Comparison of ENCODE assay signal across 24 cellular contexts in genomic region chr7:124029789-124030188, GRCh38. TPM values are rescaled to one million over a fixed set of nuclear protein-coding genes. Genes with fewer than 3 reads are reported as not detected.
DNase-seq lines count a peak whose midpoint lies in the region; ATAC-seq, FAIRE-seq and TF ChIP-seq lines count a peak whose summit lies in the region.
"Had no signal": no experiment of that assay in that cellular context is flagged by ENCODE, and none has a peak within 500 bp of the region (broad histone marks: within the 10 kb centered on the region; RNA-seq: fewer than 3 reads in every experiment).

No MANE protein-coding gene starts in this region.

- no peaks in the 10 kb centered on the region for H3K4me1 ChIP-seq in HepG2 (ENCODE audit: insufficient read depth, low read length)
- H3K4me1 ChIP-seq in right lobe of liver: peaks cover 0 to 14% (median 5%) of the 10 kb centered on the region in 4 donors
- H3K4me1 ChIP-seq in left lung: peaks cover 6 to 12% of the 10 kb centered on the region in 2 donors
- H3K4me1 ChIP-seq: HAP-1 had no signal

- H3K27ac ChIP-seq in HepG2 (ENCODE audit: extremely low read length, insufficient read depth, low read length) (no peak overlapping the region), right lobe of liver (no peak overlapping the region), cingulate gyrus (ENCODE audit: low read depth, low read length) (peak overlapping the region; percentile 29), left lung (no peak overlapping the region)

- no peak for TF ChIP-seq POLR2A in HepG2 (IDR thresholded peaks at IDR 0.05; ENCODE audit: insufficient read depth in 1 of 2, low read depth in 2 of 2, low read length in 2 of 2)
- TF ChIP-seq POLR2A in right lobe of liver (IDR thresholded peaks at IDR 0.05): no peak

- TF ChIP-seq CTCF in HepG2 (CRISPR knock-in tag; IDR thresholded peaks at IDR 0.05): no peak
- TF ChIP-seq CTCF in right lobe of liver (IDR thresholded peaks at IDR 0.05): no peak
- no peak for TF ChIP-seq CTCF in left lung (IDR thresholded peaks at IDR 0.05)

- no peak overlapping the region for H3K27ac Mint-ChIP-seq in activated T-helper 17 cell treated with anti-CD3 and anti-CD28 coated beads, Interleukin-2, amount 50 U/mL, for 72 hours
- H3K27ac Mint-ChIP-seq: CD8-positive, alpha-beta T cell had no signal

- intact Hi-C loops in HepG2 (cut with micrococcal nuclease; ENCODE audit: unreplicated experiment): no loop called here
- intact Hi-C loops in right lobe of liver (cut with DNase I): no loop called here
- intact Hi-C loops in left lung (cut with DNase I): no loop called here

- no peak for TF ChIP-seq RAD21 in HepG2 (CRISPR knock-in tag; IDR thresholded peaks at IDR 0.05)

- BruUV-seq in HepG2 (replicated peaks; lab: Mats Ljungman, UMichigan): no TSS peak

- TF ChIP-seq EP300 in HepG2 (IDR thresholded peaks at IDR 0.05; ENCODE audit: low read depth in 2 of 2, low read length in 2 of 2): no peak
- TF ChIP-seq EP300 in HepG2 (CRISPR knock-in tag; IDR thresholded peaks at IDR 0.05; ENCODE audit: borderline replicate concordance): no peak

- no peaks in the 10 kb centered on the region for H3K36me3 Mint-ChIP-seq in activated T-helper 17 cell treated with anti-CD3 and anti-CD28 coated beads, Interleukin-2, amount 50 U/mL, for 72 hours (ENCODE audit: low read depth)
- H3K36me3 Mint-ChIP-seq: CD8-positive, alpha-beta T cell had no signal

- POLR2A ChIA-PET in HepG2 (lab: Yijun Ruan, JAX): no interaction called here

- no peaks in the 10 kb centered on the region for H3K9me3 Mint-ChIP-seq in activated T-helper 17 cell treated with anti-CD3 and anti-CD28 coated beads, Interleukin-2, amount 50 U/mL, for 72 hours
- H3K9me3 Mint-ChIP-seq: CD8-positive, alpha-beta T cell had no signal

- no peak for FAIRE-seq in HepG2 (lab: Jason Lieb, UNC)

- H3K4me3 Mint-ChIP-seq in activated T-helper 17 cell treated with anti-CD3 and anti-CD28 coated beads, Interleukin-2, amount 50 U/mL, for 72 hours: no peak overlapping the region
- H3K4me3 Mint-ChIP-seq: CD8-positive, alpha-beta T cell had no signal

- peaks cover 5% of the 10 kb centered on the region for H3K4me1 Mint-ChIP-seq in activated T-helper 17 cell treated with anti-CD3 and anti-CD28 coated beads, Interleukin-2, amount 50 U/mL, for 72 hours

- peaks cover 37% of the 10 kb centered on the region for H3K27me3 Mint-ChIP-seq in activated T-helper 17 cell treated with anti-CD3 and anti-CD28 coated beads, Interleukin-2, amount 50 U/mL, for 72 hours

- DNase-seq in HepG2 (ENCODE audit: low spot score) (no peak), right lobe of liver (no peak), left lung (no peak), OCI-M2 (lab: John Stamatoyannopoulos, UW; ENCODE audit: unreplicated experiment) (no peak), ecto neural progenitor cell (ENCODE audit: low spot score) (no peak), iPS-NIHi7 (ENCODE audit: extremely low spot score) (no peak)
- DNase-seq: 8988T; AML-193; C1 segment of cervical spinal cord; Calu3; CD8-positive, alpha-beta T cell; KBM-7; MM.1S; NCI-H1048; NCI-H187 treated with DMSO at 0.1 percent for 48 hours; NCI-H2107; NCI-H2227 treated with DMSO at 0.1 percent for 48 hours; NCI-H748 treated with DMSO at 0.1 percent for 48 hours; SIG-M5 had no signal

- WGBS in HepG2 (ENCODE audit: low lambda C conversion rate): 0% methylated on average over 1 of the region's 1 CpG
- WGBS in right lobe of liver (ENCODE audit: insufficient coverage, low coverage, low lambda C conversion rate, missing lambda C conversion rate): 80% methylated on average over 1 of the region's 1 CpG

- no peak overlapping the region for H2AFZ ChIP-seq in HepG2 (ENCODE audit: low read length)

- no peak overlapping the region for H3K9ac ChIP-seq in HepG2 (ENCODE audit: insufficient read depth, low read depth, low read length)

- in situ Hi-C loops in HepG2 (cut with HindIII; ENCODE audit: extremely low pct_ligation_motif_present, low pct_unique_long_range_greater_than_20kb): no loop called here

- peaks cover 0 to 13% of the 10 kb centered on the region in 2 experiments; a peak in 1 of 5 replicates for H3K27me3 ChIP-seq in HepG2 (ENCODE audit: control insufficient read depth in 1 of 2, insufficient read depth in 2 of 2, low read length in 2 of 2)
- H3K27me3 ChIP-seq in right lobe of liver: peaks cover 0 to 18% of the 10 kb centered on the region in 2 donors
- peaks cover 27 to 73% of the 10 kb centered on the region in 2 donors for H3K27me3 ChIP-seq in left lung

- ATAC-seq in HepG2 (no peak), right lobe of liver (no peak), left lung (peak; percentile 42)
- no peak for ATAC-seq in activated T-helper 17 cell treated with anti-CD3 and anti-CD28 coated beads, Interleukin-2, amount 50 U/mL, for 72 hours (replicated peaks)
- ATAC-seq: CD8-positive, alpha-beta T cell; Panc1 had no signal

- CTCF ChIA-PET in HepG2 (lab: Yijun Ruan, JAX; ENCODE audit: low intra/inter-chr PET ratio, low total read pairs): no interaction called here

- H3K4me2 ChIP-seq in HepG2 (ENCODE audit: low read depth, low read length): no peak overlapping the region

- H3K79me2 ChIP-seq in HepG2 (ENCODE audit: insufficient read depth, low read length): no peaks in the 10 kb centered on the region

- H3K9me3 ChIP-seq in HepG2 (ENCODE audit: low read length) (no peaks in the 10 kb centered on the region), right lobe of liver (no peaks in the 10 kb centered on the region), left lung (no peaks in the 10 kb centered on the region)
- H3K9me3 ChIP-seq: HAP-1 had no signal

- H4K20me1 ChIP-seq in HepG2 (ENCODE audit: insufficient read depth, low read length): no peaks in the 10 kb centered on the region

- H3K4me3 ChIP-seq in HepG2 (replicated peaks in 1 of 3; ENCODE audit: insufficient read depth in 1 of 3, low read depth in 2 of 3, low read length in 3 of 3) (no peak overlapping the region), right lobe of liver (no peak overlapping the region), left lung (no peak overlapping the region)
- H3K4me3 ChIP-seq: HAP-1 had no signal

- H3K36me3 ChIP-seq in HepG2 (replicated peaks in 1 of 2; ENCODE audit: control insufficient read depth in 1 of 2, insufficient read depth in 2 of 2, low read length in 2 of 2) (no peaks in the 10 kb centered on the region), right lobe of liver (no peaks in the 10 kb centered on the region), left lung (no peaks in the 10 kb centered on the region)
- H3K36me3 ChIP-seq: HAP-1 had no signal

TF ChIP-seq in HepG2, 621 proteins besides CTCF, POLR2A, EP300 and RAD21:
- TF ChIP-seq MZF1 (CRISPR knock-in tag; IDR thresholded peaks at IDR 0.05; ENCODE audit: borderline replicate concordance) (no peak), CREB1 (IDR thresholded peaks at IDR 0.05) (0 out of 2 replicates have a peak, but pooled peaks have one; percentile 27), CREB1 (CRISPR knock-in tag; IDR thresholded peaks at IDR 0.05) (no peak)
TF ChIP-seq in HepG2: peak in this region for 1.

RNA-seq across cellular contexts. Expression of gene TMEM229A, which starts 3.1 kb away (rescaled TPM):
- total RNA-seq in HepG2 (2016; rRNA removed; fragmentation: Illumina TruSeq; extraction: Trizol): not detected in 2 replicates
- not detected in 2 replicates for total RNA-seq in HepG2 (2016; cell fraction: cytosol; rRNA removed; fragmentation: Illumina TruSeq; extraction: Trizol; ENCODE audit: low read depth)
- total RNA-seq in HepG2 (2016; cell fraction: insoluble cytoplasmic fraction; rRNA removed; fragmentation: Illumina TruSeq; extraction: Trizol): not detected in 2 replicates
- not detected in 2 replicates for total RNA-seq in HepG2 (2016; cell fraction: membrane; rRNA removed; fragmentation: Illumina TruSeq; extraction: Trizol)
- not detected in 2 replicates for total RNA-seq in HepG2 (2016; cell fraction: nucleus; rRNA removed; fragmentation: Illumina TruSeq; extraction: Trizol)
- not detected in 2 replicates for polyA plus RNA-seq in HepG2 (2011; rRNA removed)
- polyA plus RNA-seq in HepG2 (2011; cell fraction: cytosol; rRNA removed): not detected in 2 replicates
- polyA plus RNA-seq in HepG2 (2011; cell fraction: nucleus; rRNA removed): not detected in 2 replicates
- not detected in 2 replicates for polyA plus RNA-seq in HepG2 (2012)
- polyA plus RNA-seq in HepG2 (2016; cell fraction: cytosol; fragmentation: Illumina TruSeq; extraction: Trizol; ENCODE audit: low read depth): not detected in 2 replicates
- polyA plus RNA-seq in HepG2 (2016; cell fraction: insoluble cytoplasmic fraction; fragmentation: Illumina TruSeq; extraction: Trizol; ENCODE audit: low read depth): not detected in 2 replicates
- polyA plus RNA-seq in HepG2 (2016; cell fraction: membrane; fragmentation: Illumina TruSeq; extraction: Trizol; ENCODE audit: low read depth): not detected in 2 replicates
- polyA plus RNA-seq in HepG2 (2016; cell fraction: nucleus; fragmentation: Illumina TruSeq; extraction: Trizol; ENCODE audit: insufficient read depth, low read depth): not detected in 2 replicates
- not detected in 2 replicates for polyA minus RNA-seq in HepG2 (2011; rRNA and poly(A)+ RNA removed; ENCODE audit: low replicate concordance)
- not detected in 2 replicates for polyA minus RNA-seq in HepG2 (2011; cell fraction: cytosol; rRNA and poly(A)+ RNA removed)
- polyA minus RNA-seq in HepG2 (2011; cell fraction: nucleus; rRNA and poly(A)+ RNA removed): not detected in 2 replicates
- not detected for total RNA-seq in right lobe of liver
- under 1 TPM; 0.13 to 0.17 TPM for total RNA-seq in left lung
- total RNA-seq in activated T-helper 17 cell treated with anti-CD3 and anti-CD28 coated beads, Interleukin-2, amount 50 U/mL, for 72 hours: not detected
- total RNA-seq: Calu3; CD8-positive, alpha-beta T cell had no signal
- polyA plus RNA-seq: AG04450 had no signal
